20 cellular contexts compared by ENCODE assay signal in the genomic region with DNA sequence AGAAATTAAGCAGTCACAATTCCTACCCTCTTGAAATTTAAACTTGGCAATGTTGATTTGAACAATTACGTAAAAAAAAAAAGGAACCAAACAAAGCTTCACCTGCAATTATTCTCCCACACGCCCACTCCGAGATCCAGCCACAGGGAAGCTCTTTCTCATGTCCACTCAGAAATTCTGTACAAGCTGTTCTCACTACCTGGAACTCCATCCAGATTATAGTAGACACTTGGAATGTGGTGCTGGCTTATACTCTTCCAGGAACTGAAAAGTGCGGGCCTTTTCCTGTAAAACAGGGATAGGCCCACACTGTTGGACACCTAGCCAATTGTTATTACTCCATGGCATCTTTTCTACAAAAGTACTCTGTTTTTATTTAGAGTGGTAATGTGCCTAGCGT. TPM values are rescaled to one million over a fixed set of nuclear protein-coding genes. Genes with fewer than 3 reads are reported as not detected.
DNase-seq lines count a peak whose midpoint lies in the region; ATAC-seq and TF ChIP-seq lines count a peak whose summit lies in the region.
"Had no signal": no experiment of that assay in that cellular context is flagged by ENCODE, and none has a peak within 500 bp of the region (broad histone marks: within the 10 kb centered on the region; RNA-seq: fewer than 3 reads in every experiment).

No MANE protein-coding gene starts in this region.

- H3K4me3 Mint-ChIP-seq in GM23338, result no peak overlapping the region
- H3K4me3 Mint-ChIP-seq: activated naive CD4-positive, alpha-beta T cell treated with anti-CD3 and anti-CD28 coated beads, Interleukin-2, amount 50 U/mL, for 24 hours; effector memory CD8-positive, alpha-beta T cell; T-helper 2 cell treated with Interferon-gamma antibody and Interleukin-4, amounts not matched to agents 5 μg/mL and 100 μg/mL, for 36 hours had no signal

- DNase-seq in GM23338 (ENCODE audit: low spot score), result no peak
- no peak for DNase-seq in mammary epithelial cell
- no peak for DNase-seq in left ventricle myocardium inferior
- DNase-seq in GM10266 (ENCODE audit: extremely low spot score), result no peak
- DNase-seq in prostate gland (ENCODE audit: low spot score), result no peak
- DNase-seq in stimulated activated naive CD4-positive, alpha-beta T cell treated with Interleukin-2 at 50 U/mL for 16 hours (lab: John Stamatoyannopoulos, UW), result no peak
- DNase-seq: ACHN; activated CD4-positive, alpha-beta T cell treated with anti-CD3 and anti-CD28 coated beads, Interleukin-2, amount 50 U/mL, for 1 hour; effector memory CD8-positive, alpha-beta T cell; NCI-H1436 treated with DMSO at 0.1 percent for 48 hours; NCI-H526; WERI-Rb-1 had no signal

- H3K27ac ChIP-seq in GM23338 (ENCODE audit: low read depth) (peak overlapping the region; percentile 75; the same call in 1 of the 2 replicates), mammary epithelial cell (ENCODE audit: insufficient read depth, low read depth, low read length) (no peak overlapping the region), left ventricle myocardium inferior (replicated peaks) (peak overlapping the region; percentile 68), rectal smooth muscle tissue (ENCODE audit: low read depth, low read length) (peak overlapping the region; percentile 53), prostate gland (peak overlapping the region in 1 of 2 donors; percentile 37)
- H3K27ac ChIP-seq: ascending aorta, RWPE1 had no signal

- H3K27me3 ChIP-seq in GM23338 (ENCODE audit: insufficient read depth) (no peaks in the 10 kb centered on the region), mammary epithelial cell (ENCODE audit: insufficient read depth, low read length) (no peaks in the 10 kb centered on the region), left ventricle myocardium inferior (ENCODE audit: low read depth) (no peaks in the 10 kb centered on the region), rectal smooth muscle tissue (ENCODE audit: control insufficient read depth, insufficient read depth, low read length) (no peaks in the 10 kb centered on the region), prostate gland (replicated peaks; ENCODE audit: insufficient read depth) (no peaks in the 10 kb centered on the region)
- H3K27me3 ChIP-seq: ascending aorta, BLaER1 had no signal

- 26% methylated on average over 5 of the region's 5 CpGs for WGBS in mammary epithelial cell (ENCODE audit: low coverage, missing lambda C conversion rate)
- WGBS in prostate gland, result 63% methylated on average over 5 of the region's 5 CpGs

- peaks cover 6% of the 10 kb centered on the region for H3K27me3 Mint-ChIP-seq in GM23338 (ENCODE audit: insufficient read depth, low read depth, poor library complexity)

- no peak for TF ChIP-seq POLR2A in prostate gland (IDR thresholded peaks at IDR 0.05)

- dilution Hi-C loops in mammary epithelial cell (cut with HindIII; ENCODE audit: low sequenced_read_pairs), result no loop called here

- H3K4me1 ChIP-seq in GM23338 (ENCODE audit: insufficient read depth) (peaks cover 16% of the 10 kb centered on the region), mammary epithelial cell (ENCODE audit: insufficient read depth, low read length) (peaks cover 18% of the 10 kb centered on the region), left ventricle myocardium inferior (peaks cover 11% of the 10 kb centered on the region), rectal smooth muscle tissue (ENCODE audit: control insufficient read depth, insufficient read depth, low read length) (no peaks in the 10 kb centered on the region), prostate gland (replicated peaks) (no peaks in the 10 kb centered on the region)
- H3K4me1 ChIP-seq: ascending aorta had no signal

- H3K36me3 ChIP-seq in GM23338 (ENCODE audit: insufficient read depth), result no peaks in the 10 kb centered on the region
- no peaks in the 10 kb centered on the region for H3K36me3 ChIP-seq in mammary epithelial cell (ENCODE audit: insufficient read depth, low read length)
- H3K36me3 ChIP-seq in left ventricle myocardium inferior, result no peaks in the 10 kb centered on the region
- H3K36me3 ChIP-seq in rectal smooth muscle tissue (ENCODE audit: control insufficient read depth, insufficient read depth, low read length), result no peaks in the 10 kb centered on the region
- H3K36me3 ChIP-seq in prostate gland, result no peaks in the 10 kb centered on the region
- H3K36me3 ChIP-seq: ascending aorta, BLaER1, WERI-Rb-1 had no signal

- H3F3A ChIP-seq in GM23338 (replicated peaks; ENCODE audit: low read depth), result no peaks in the 10 kb centered on the region

- no peak overlapping the region for H3K9ac ChIP-seq in mammary epithelial cell (ENCODE audit: insufficient read depth, low read length)
- no peak overlapping the region for H3K9ac ChIP-seq in rectal smooth muscle tissue (ENCODE audit: low read length)
- H3K9ac ChIP-seq: BLaER1 had no signal

- H3K9me2 ChIP-seq in GM23338 (ENCODE audit: insufficient read depth), result no peaks in the 10 kb centered on the region

- H3K4me2 ChIP-seq in GM23338 (peak overlapping the region; percentile 31; the same call in 1 of the 2 replicates), mammary epithelial cell (ENCODE audit: insufficient read depth, low read depth, low read length) (no peak overlapping the region)

- no peaks in the 10 kb centered on the region for H4K20me1 ChIP-seq in GM23338 (replicated peaks; ENCODE audit: insufficient read depth)
- no peaks in the 10 kb centered on the region for H4K20me1 ChIP-seq in mammary epithelial cell (ENCODE audit: insufficient read depth, low read length)
- H4K20me1 ChIP-seq: BLaER1 had no signal

- H3K9me3 Mint-ChIP-seq in GM23338, result peaks cover 7% of the 10 kb centered on the region; the same call in 1 of the 3 replicates
- H3K9me3 Mint-ChIP-seq: activated naive CD4-positive, alpha-beta T cell treated with anti-CD3 and anti-CD28 coated beads, Interleukin-2, amount 50 U/mL, for 24 hours; effector memory CD8-positive, alpha-beta T cell; T-helper 2 cell treated with Interferon-gamma antibody and Interleukin-4, amounts not matched to agents 5 μg/mL and 100 μg/mL, for 36 hours had no signal

- in situ Hi-C loops in mammary epithelial cell (cut with MboI; ENCODE audit: low sequenced_read_pairs in 2 of 2), result no loop called here

- H3K4me1 Mint-ChIP-seq in GM23338, result peaks cover 16% of the 10 kb centered on the region
- H3K4me1 Mint-ChIP-seq: activated naive CD4-positive, alpha-beta T cell treated with anti-CD3 and anti-CD28 coated beads, Interleukin-2, amount 50 U/mL, for 24 hours had no signal

- BruUV-seq in mammary epithelial cell (replicated peaks; lab: Mats Ljungman, UMichigan), result no TSS peak

- peak overlapping the region; percentile 50; the same call in 1 of the 2 replicates for H3K27ac Mint-ChIP-seq in GM23338
- H3K27ac Mint-ChIP-seq: activated naive CD4-positive, alpha-beta T cell treated with anti-CD3 and anti-CD28 coated beads, Interleukin-2, amount 50 U/mL, for 24 hours; effector memory CD8-positive, alpha-beta T cell; T-helper 2 cell treated with Interferon-gamma antibody and Interleukin-4, amounts not matched to agents 5 μg/mL and 100 μg/mL, for 36 hours had no signal

- ATAC-seq in GM23338 (no peak), HG03521 (IDR thresholded peaks at IDR 0.05; ENCODE audit: unreplicated experiment) (no peak)
- ATAC-seq: effector memory CD8-positive, alpha-beta T cell; K562 had no signal

- H2AFZ ChIP-seq in GM23338, result no peak overlapping the region; the same call in 1 of the 2 replicates
- H2AFZ ChIP-seq in mammary epithelial cell (ENCODE audit: low read depth, low read length), result peak overlapping the region; percentile 89

- no peak overlapping the region for H3K4me3 ChIP-seq in GM23338
- H3K4me3 ChIP-seq in mammary epithelial cell (replicated peaks in 1 of 3; ENCODE audit: insufficient read depth in 1 of 3, low read depth in 2 of 3, low read length in 3 of 3), result no peak overlapping the region
- no peak overlapping the region for H3K4me3 ChIP-seq in left ventricle myocardium inferior
- no peak overlapping the region for H3K4me3 ChIP-seq in rectal smooth muscle tissue (ENCODE audit: low read length)
- H3K4me3 ChIP-seq in prostate gland, result no peak overlapping the region
- H3K4me3 ChIP-seq: ascending aorta, BLaER1, K562 had no signal

- H3K79me2 ChIP-seq in GM23338 (replicated peaks; ENCODE audit: insufficient read depth), result no peaks in the 10 kb centered on the region
- H3K79me2 ChIP-seq in mammary epithelial cell (ENCODE audit: insufficient read depth, low read length), result no peaks in the 10 kb centered on the region

- TF ChIP-seq CTCF in GM23338 (conservative IDR thresholded peaks at IDR 0.05; ENCODE audit: low read depth in 2 of 2) (no peak), mammary epithelial cell (conservative IDR thresholded peaks at IDR 0.05 in 1 of 2, IDR thresholded peaks at IDR 0.05 in 1 of 2; ENCODE audit: extremely low read depth in 1 of 2, insufficient read depth in 1 of 2, low read depth in 1 of 2, low read length in 2 of 2) (no peak), left ventricle myocardium inferior (IDR thresholded peaks at IDR 0.05; ENCODE audit: borderline replicate concordance) (no peak), GM10266 (IDR thresholded peaks at IDR 0.05; ENCODE audit: control insufficient read depth, insufficient read depth, low read depth, missing control alignments) (no peak), prostate gland (IDR thresholded peaks at IDR 0.05) (no peak)

- CTCF ChIA-PET in mammary epithelial cell (lab: Charles Lee; ENCODE audit: low non-redundant PET), result no interaction called here

- no peaks in the 10 kb centered on the region; the same call in 2 of the 3 replicates for H3K36me3 Mint-ChIP-seq in GM23338 (ENCODE audit: low read depth)
- H3K36me3 Mint-ChIP-seq: activated naive CD4-positive, alpha-beta T cell treated with anti-CD3 and anti-CD28 coated beads, Interleukin-2, amount 50 U/mL, for 24 hours had no signal

- intact Hi-C loops in mammary epithelial cell (cut with micrococcal nuclease), result no loop called here
- intact Hi-C loops in left ventricle myocardium inferior (cut with micrococcal nuclease), result no loop called here
- intact Hi-C loops in prostate gland (cut with DNase I), result no loop called here

- no peaks in the 10 kb centered on the region for H3K9me3 ChIP-seq in mammary epithelial cell (replicated peaks; ENCODE audit: insufficient read depth, low read length)
- no peaks in the 10 kb centered on the region for H3K9me3 ChIP-seq in left ventricle myocardium inferior (replicated peaks)
- H3K9me3 ChIP-seq in prostate gland, result no peaks in the 10 kb centered on the region
- H3K9me3 ChIP-seq: ascending aorta, BLaER1 had no signal

TF ChIP-seq in GM23338, 12 proteins besides CTCF, POLR2A, EP300 and RAD21 (continues in another document):
- TF ChIP-seq ZNF114 (CRISPR knock-in tag; IDR thresholded peaks at IDR 0.05) (no peak), JUNB (IDR thresholded peaks at IDR 0.05; ENCODE audit: unreplicated experiment) (no peak), POLR2AphosphoS5 (IDR thresholded peaks at IDR 0.05; ENCODE audit: low read depth) (no peak), ZNF331 (CRISPR knock-in tag; IDR thresholded peaks at IDR 0.05; ENCODE audit: low read depth) (no peak), EZH2 (IDR thresholded peaks at IDR 0.05; ENCODE audit: low read depth, unreplicated experiment) (no peak)

RNA-seq across cellular contexts. Expression of a gene that starts 20.3 kb away (rescaled TPM):
- total RNA-seq in GM23338 (2014; rRNA removed; shearing (Covaris generic)), result 131 and 164 TPM in 2 replicates
- polyA plus RNA-seq in GM23338 (2016; fragmentation: Nextera tagmentation; extraction: Ambion mirVana) (791 and 920 TPM in 2 replicates), mammary epithelial cell (267 TPM)
- total RNA-seq in mammary epithelial cell (100 to 1,000 TPM in 1 of 2 donors, 10 to 100 TPM in 1; 77.5 to 239 TPM), left ventricle myocardium inferior (563 TPM), prostate gland (100 to 1,000 TPM; 124 to 190 TPM)
- 104 TPM for polyA minus RNA-seq in mammary epithelial cell
